18 cellular contexts compared by ENCODE assay signal in genomic region chr14:46717211-46717610, GRCh38.
DNase-seq lines count a peak whose midpoint lies in the region; ATAC-seq and TF ChIP-seq lines count a peak whose summit lies in the region.
"Had no signal": no experiment of that assay in that cellular context is flagged by ENCODE, and none has a peak within 500 bp of the region (broad histone marks: within the 10 kb centered on the region; RNA-seq: fewer than 3 reads in every experiment).

No MANE protein-coding gene starts in this region.

- H3K36me3 Mint-ChIP-seq in endodermal cell (ENCODE audit: low read depth), result no peaks in the 10 kb centered on the region
- H3K36me3 Mint-ChIP-seq: IgD-negative memory B cell had no signal

- no peak overlapping the region for H3K27ac Mint-ChIP-seq in endodermal cell
- H3K27ac Mint-ChIP-seq: H9, IgD-negative memory B cell had no signal

- H3K4me3 Mint-ChIP-seq in endodermal cell, result no peak overlapping the region
- H3K4me3 Mint-ChIP-seq: H9, IgD-negative memory B cell had no signal

- no peaks in the 10 kb centered on the region for H3K9me3 ChIP-seq in endodermal cell (ENCODE audit: control insufficient read depth, low read length)
- H3K9me3 ChIP-seq: BLaER1 had no signal

- H3K27me3 Mint-ChIP-seq in endodermal cell (ENCODE audit: insufficient read depth), result no peaks in the 10 kb centered on the region
- H3K27me3 Mint-ChIP-seq: IgD-negative memory B cell had no signal

- DNase-seq in A172 (ENCODE audit: low spot score) (peak; percentile 26), HT1080 (ENCODE audit: low read depth) (peak; percentile 70), astrocyte of the hippocampus (ENCODE audit: low read depth, low spot score) (peak; percentile 52), left colon (no peak), CD1c-positive myeloid dendritic cell (ENCODE audit: extremely low spot score) (no peak), endodermal cell (no peak), NAMALWA (ENCODE audit: low spot score) (no peak)
- DNase-seq: DMS 273 treated with DMSO at 0.1 percent for 48 hours, H9, Kasumi-1, NCI-H187, NCI-H345, NCI-H526 treated with DMSO at 0.1 percent for 48 hours, SIG-M5 had no signal

- no peaks in the 10 kb centered on the region for H3K9me3 Mint-ChIP-seq in endodermal cell
- H3K9me3 Mint-ChIP-seq: H9 had no signal

- H3K4me1 Mint-ChIP-seq in endodermal cell, result no peaks in the 10 kb centered on the region
- H3K4me1 Mint-ChIP-seq: H9, IgD-negative memory B cell had no signal

- H3K36me3 ChIP-seq in endodermal cell (ENCODE audit: control insufficient read depth, insufficient read depth, low read length), result no peaks in the 10 kb centered on the region
- H3K36me3 ChIP-seq: BLaER1 had no signal

- H3K27ac ChIP-seq in endodermal cell (ENCODE audit: low read depth, low read length), result no peak overlapping the region
- H3K27ac ChIP-seq: 22Rv1, BLaER1 had no signal

- H3K27me3 ChIP-seq in endodermal cell (ENCODE audit: control insufficient read depth, insufficient read depth, low read length, poor library complexity, severe bottlenecking), result no peaks in the 10 kb centered on the region
- H3K27me3 ChIP-seq: BLaER1 had no signal

- no peak overlapping the region for H3K9ac ChIP-seq in endodermal cell (ENCODE audit: extremely low read depth, low read length, poor library complexity, severe bottlenecking)
- H3K9ac ChIP-seq: BLaER1 had no signal

- peak; percentile 24 for ATAC-seq in left colon
- ATAC-seq in GM21381 (IDR thresholded peaks at IDR 0.05; ENCODE audit: unreplicated experiment), result no peak

- 94% methylated on average over 3 of the region's 3 CpGs for WGBS in endodermal cell (ENCODE audit: insufficient coverage in 1 of 2, insufficient read length in 1 of 2), 2 experiments

- H3K4me1 ChIP-seq in endodermal cell (ENCODE audit: control insufficient read depth, insufficient read depth, low read length), result no peaks in the 10 kb centered on the region
- H3K4me1 ChIP-seq: BLaER1 had no signal

- intact Hi-C loops in left colon (cut with DNase I, micrococcal nuclease), result no loop called here

- TF ChIP-seq CTCF in endodermal cell (conservative IDR thresholded peaks at IDR 0.05), result no peak

- H3K4me3 ChIP-seq in endodermal cell (ENCODE audit: low read length), result no peak overlapping the region
- H3K4me3 ChIP-seq: BLaER1 had no signal

Comparison
In these comparisons a context has a peak if more than half of its experiments do, and no peak if none do; other contexts are left out.
1. DNase-seq: peak in A172 (single experiment), HT1080 (single experiment) and astrocyte of the hippocampus (single experiment); none in left colon (0 of 2), CD1c-positive myeloid dendritic cell (single experiment), endodermal cell (single experiment) and NAMALWA (single experiment).